In the genomic region with DNA sequence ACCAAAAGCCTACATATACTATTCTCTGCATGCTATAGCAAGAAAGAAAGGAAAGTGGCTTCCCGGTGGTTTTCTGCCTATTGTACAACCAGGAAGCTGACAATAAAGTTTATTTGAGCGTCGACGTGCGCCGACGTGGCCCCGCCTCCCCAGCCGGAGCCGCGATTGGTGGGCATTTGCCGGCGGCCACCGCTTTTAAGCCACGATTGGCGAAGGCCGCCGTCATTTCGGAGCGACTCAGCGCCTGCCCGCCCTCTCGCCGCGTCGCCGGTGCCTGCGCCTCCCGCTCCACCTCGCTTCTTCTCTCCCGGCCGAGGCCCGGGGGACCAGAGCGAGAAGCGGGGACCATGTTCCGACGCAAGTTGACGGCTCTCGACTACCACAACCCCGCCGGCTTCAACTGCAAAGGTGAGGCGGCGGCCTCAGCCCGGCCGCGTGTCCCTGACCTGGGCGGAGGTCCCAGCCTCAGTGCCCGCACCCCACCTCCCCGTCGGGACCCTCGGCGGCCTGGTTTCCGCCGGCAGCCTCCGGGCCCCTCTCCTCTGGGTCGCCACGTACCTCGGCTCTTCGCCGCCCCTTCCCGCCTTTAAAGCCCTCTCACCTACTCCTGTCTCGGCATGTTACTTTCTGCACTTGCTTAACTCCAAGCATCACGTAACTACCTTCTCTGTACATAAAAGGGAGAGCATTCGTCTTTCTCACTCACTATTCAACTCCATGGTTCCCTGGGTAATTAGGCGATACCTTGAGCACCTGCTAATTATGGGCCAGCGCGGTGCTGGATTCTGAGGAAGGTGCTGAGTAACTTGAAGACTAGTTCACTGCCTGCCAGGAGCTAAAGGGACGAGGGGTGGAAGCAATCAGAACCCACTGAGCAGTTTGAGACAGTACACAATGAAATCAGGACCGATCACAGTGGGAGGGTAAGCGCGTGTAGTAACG, we compare ENCODE assay signal across 8 cellular contexts. TPM values are rescaled to one million over a fixed set of nuclear protein-coding genes. Genes with fewer than 3 reads are reported as not detected.
A peak's percentile ranks its signal among the peaks of the same experiment; 100 is the strongest.
DNase-seq lines count a peak whose midpoint lies in the region; FAIRE-seq and TF ChIP-seq lines count a peak whose summit lies in the region.

A gene (plus strand): TSS at position 254 of the 942 bp plus-strand sequence. CDS start 94 bp downstream, at position 348.

- TF ChIP-seq RAD21 in H1 (IDR thresholded peaks at IDR 0.05 in 1 of 2, conservative IDR thresholded peaks at IDR 0.05 in 1 of 2; ENCODE audit: low read depth in 2 of 2, low read length in 2 of 2): no peak

- peak within 1 kb of the TSS; percentile 94 for H2AFZ ChIP-seq in H1 (ENCODE audit: low read length)

- peak within 1 kb of the TSS; percentile 86 to 94 (median 92) for H3K9ac ChIP-seq in H1 (replicated peaks in 1 of 4; ENCODE audit: extremely low read depth in 1 of 4, low read depth in 3 of 4, low read length in 3 of 4)
- peak within 1 kb of the TSS; percentile 83 for H3K9ac ChIP-seq in mesendoderm (ENCODE audit: low read length)

- H2AK5ac ChIP-seq in H1 (ENCODE audit: low read depth, low read length) (no peak within 1 kb of the TSS; the same call in 1 of the 2 replicates), mesendoderm (ENCODE audit: low read length) (no peak within 1 kb of the TSS)

- 1% methylated on average over 69 of the region's 72 CpGs; no CpG with 5 or more reads in 1 of the 2 experiments for WGBS in H1 (ENCODE audit: extremely low coverage in 1 of 2, insufficient coverage in 1 of 2, insufficient read length in 1 of 2, insufficient replicate concordance in 2 of 2, low coverage in 1 of 2, low lambda C conversion rate in 2 of 2, missing lambda C conversion rate in 1 of 2), 2 experiments
- WGBS in mesendoderm (ENCODE audit: extremely low coverage, insufficient coverage, low lambda C conversion rate): no CpG with 5 or more reads among the region's 72 CpGs

- H3K36me3 ChIP-seq in H1 (ENCODE audit: control insufficient read depth in 2 of 4, insufficient read depth in 4 of 4, low read length in 3 of 4) (peaks cover 5 to 28% (median 17%) of the 10 kb centered on the region in 4 experiments; a peak in 6 of 8 replicates), mesendoderm (ENCODE audit: control insufficient read depth, insufficient read depth, low read length) (no peaks in the 10 kb centered on the region)

- POLR2A ChIA-PET in H1 (lab: Charles Lee; ENCODE audit: partially characterized antibody): interaction anchor here (0.8 to 1.5 kb wide), 4 partner anchors 11 to 210 kb away, joined by 3 to 6 read pairs (median 4); a partner anchor contains a TSS

- CTCF ChIA-PET in H1 (lab: Charles Lee; ENCODE audit: partially characterized antibody): interaction anchor here (1.0 to 1.8 kb wide), 2 partner anchors 9 to 26 kb away, joined by 3 to 5 read pairs; no protein-coding TSS in a partner anchor

- DNase-seq in COLO668 (lab: John Stamatoyannopoulos, UW; ENCODE audit: unreplicated experiment): peak; percentile 98
- peak; percentile 94 for DNase-seq in GM20000 (ENCODE audit: low spot score)
- DNase-seq in HT-29 (ENCODE audit: low spot score): peak; percentile 78
- DNase-seq in NOMO-1 (lab: John Stamatoyannopoulos, UW; ENCODE audit: unreplicated experiment in 2 of 2): peak; percentile 91 to 97
- DNase-seq in activated CD8-positive, alpha-beta memory T cell treated with anti-CD3 and anti-CD28 coated beads for 48 hours (ENCODE audit: low read depth in 2 of 3, low spot score in 2 of 3): peak; percentile 76 to 84 (median 79)
- peak; percentile 68 to 91 for DNase-seq in H1 (ENCODE audit: low read depth in 1 of 2, low spot score in 2 of 2)
- DNase-seq in mesendoderm: peak; percentile 94
- DNase-seq in stimulated activated CD8-positive, alpha-beta memory T cell treated with anti-CD3 and anti-CD28 coated beads, Interleukin-15, amount 100 ng/mL, for 1 hour (ENCODE audit: low read depth): peak; percentile 76

- peak; percentile 77 to 96 for TF ChIP-seq POLR2A in H1 (IDR thresholded peaks at IDR 0.05; ENCODE audit: control extremely low read depth in 1 of 2, low read depth in 2 of 2, low read length in 2 of 2)

- H3K4me1 ChIP-seq in H1 (replicated peaks in 1 of 4; ENCODE audit: control insufficient read depth in 3 of 4, insufficient read depth in 4 of 4, low read length in 3 of 4) (peaks cover 0 to 2% (median 0%) of the 10 kb centered on the region in 4 experiments; a peak in 2 of 7 replicates), mesendoderm (ENCODE audit: control insufficient read depth, low read depth, low read length) (no peaks in the 10 kb centered on the region)

- peak within 1 kb of the TSS; percentile 69 for H3K4ac ChIP-seq in H1 (replicated peaks; ENCODE audit: insufficient read length, low read depth, low read length)
- H3K4ac ChIP-seq in mesendoderm (ENCODE audit: low read depth, low read length): no peak within 1 kb of the TSS

- H3K4me2 ChIP-seq in H1 (ENCODE audit: insufficient read depth in 1 of 2, low read depth in 2 of 2, low read length in 2 of 2) (peak within 1 kb of the TSS; percentile 84 to 88), mesendoderm (ENCODE audit: low read length) (peak within 1 kb of the TSS; percentile 86)

- TF ChIP-seq EP300 in H1 (IDR thresholded peaks at IDR 0.05; ENCODE audit: borderline replicate concordance in 1 of 2, low read depth in 2 of 2, low read length in 2 of 2): peak in 1 of 2 experiments; percentile 58; a peak in 1 of 3 replicates

- H3K18ac ChIP-seq in H1 (ENCODE audit: extremely low read depth, low read length) (peak within 1 kb of the TSS; percentile 55; the same call in 1 of the 2 replicates), mesendoderm (ENCODE audit: low read length) (peak within 1 kb of the TSS; percentile 21)

- H3K79me1 ChIP-seq in H1 (ENCODE audit: low read depth, low read length): no peaks in the 10 kb centered on the region
- H3K79me1 ChIP-seq in mesendoderm (ENCODE audit: low read length): peaks cover 2% of the 10 kb centered on the region

- peak within 1 kb of the TSS; percentile 89 for H4K5ac ChIP-seq in H1 (ENCODE audit: insufficient read length, low read depth, low read length)
- peak within 1 kb of the TSS; percentile 77 for H4K5ac ChIP-seq in mesendoderm (ENCODE audit: low read length)

- H3K79me2 ChIP-seq in H1 (ENCODE audit: control insufficient read depth in 1 of 2, insufficient read depth in 2 of 2, low read length in 2 of 2): peaks cover 11 to 45% of the 10 kb centered on the region in 2 experiments
- H3K79me2 ChIP-seq in mesendoderm (ENCODE audit: control insufficient read depth, insufficient read depth, low read length): peaks cover 13% of the 10 kb centered on the region

- FAIRE-seq in H1 (lab: Jason Lieb, UNC): no peak

- peak within 1 kb of the TSS; percentile 94 to 97 (median 97) for H3K4me3 ChIP-seq in H1 (ENCODE audit: extremely low read depth in 1 of 4, insufficient read depth in 2 of 4, low read depth in 3 of 4, low read length in 4 of 4)
- peak within 1 kb of the TSS; percentile 67 for H3K4me3 ChIP-seq in mesendoderm (ENCODE audit: low read length)

- H3K27ac ChIP-seq in H1 (ENCODE audit: low read depth, low read length) (peak within 1 kb of the TSS; percentile 85), mesendoderm (ENCODE audit: low read depth, low read length) (peak within 1 kb of the TSS; percentile 62)

- peak within 1 kb of the TSS; percentile 12 for H3K14ac ChIP-seq in H1 (ENCODE audit: insufficient read length)

- H2BK5ac ChIP-seq in H1 (ENCODE audit: low read depth, low read length) (peak within 1 kb of the TSS; percentile 87), mesendoderm (ENCODE audit: low read length) (no peak within 1 kb of the TSS)

- H3K56ac ChIP-seq in H1 (replicated peaks; ENCODE audit: insufficient read length, low read depth, low read length) (peak within 1 kb of the TSS; percentile 59), mesendoderm (ENCODE audit: low read length) (peak within 1 kb of the TSS; percentile 97)

- H4K91ac ChIP-seq in H1 (replicated peaks; ENCODE audit: insufficient read length, low read length): peak within 1 kb of the TSS; percentile 34

- H4K8ac ChIP-seq in H1 (ENCODE audit: extremely low read depth, insufficient read depth, low read length) (peak within 1 kb of the TSS; percentile 93), mesendoderm (ENCODE audit: low read depth, low read length) (no peak within 1 kb of the TSS)

- H2BK120ac ChIP-seq in H1 (replicated peaks; ENCODE audit: low read depth, low read length) (peak within 1 kb of the TSS; percentile 28), mesendoderm (ENCODE audit: low read depth, low read length) (no peak within 1 kb of the TSS)

- H3K23me2 ChIP-seq in H1 (ENCODE audit: low read depth, low read length): peaks cover 11% of the 10 kb centered on the region

- no peak within 1 kb of the TSS for H2BK20ac ChIP-seq in H1 (ENCODE audit: low read length)

- H3K27me3 ChIP-seq in H1 (replicated peaks in 1 of 4; ENCODE audit: control insufficient read depth in 3 of 4, extremely low read depth in 1 of 4, insufficient read depth in 3 of 4, low read length in 3 of 4): no peaks in the 10 kb centered on the region; a peak in 1 of 7 replicates
- no peaks in the 10 kb centered on the region for H3K27me3 ChIP-seq in mesendoderm (ENCODE audit: insufficient read depth, low read length, poor library complexity)

- 0 out of 2 replicates have a peak within 1 kb of the TSS, but pooled peaks have one; percentile 12 for H2BK15ac ChIP-seq in H1 (ENCODE audit: low read length)
- no peak within 1 kb of the TSS for H2BK15ac ChIP-seq in mesendoderm (replicated peaks; ENCODE audit: low read depth)

- peaks cover 4 to 6% of the 10 kb centered on the region in 2 experiments for H4K20me1 ChIP-seq in H1 (replicated peaks in 1 of 2; ENCODE audit: control insufficient read depth in 1 of 2, insufficient read depth in 2 of 2, low read length in 2 of 2)

- H3K23ac ChIP-seq in H1 (ENCODE audit: insufficient read length): no peak within 1 kb of the TSS
- no peak within 1 kb of the TSS for H3K23ac ChIP-seq in mesendoderm (ENCODE audit: low read length)

- TF ChIP-seq CTCF in GM20000 (IDR thresholded peaks at IDR 0.05; ENCODE audit: extremely low read depth, missing control alignments) (no peak), H1 (IDR thresholded peaks at IDR 0.05; ENCODE audit: control extremely low read depth in 1 of 3, insufficient read depth in 1 of 3, low read depth in 1 of 3, low read length in 3 of 3) (no peak)

- H3K9me3 ChIP-seq in H1 (ENCODE audit: insufficient read depth in 2 of 2, low read depth in 1 of 2, low read length in 1 of 2): no peaks in the 10 kb centered on the region

- H2BK12ac ChIP-seq in H1 (ENCODE audit: low read depth, low read length): no peak within 1 kb of the TSS; the same call in 1 of the 2 replicates

RNA-seq across cellular contexts. Expression of the gene that starts here (rescaled TPM):
- 72.9 and 112 TPM in 2 replicates for total RNA-seq in HT-29 (2014; rRNA removed; shearing (Covaris generic))
- total RNA-seq in H1 (2021; fragmentation: NEBNext Ultra II Directional; extraction: Animal tissue kit (Norgen Biotek cat#: 25700)): 351 and 359 TPM in 2 replicates
- polyA plus RNA-seq in H1 (2011; rRNA removed): 60.2 and 149 TPM in 2 replicates
- polyA plus RNA-seq in H1 (2011; cell fraction: cytosol; rRNA removed): 163 TPM
- 147 TPM for polyA plus RNA-seq in H1 (2011; cell fraction: nucleus; rRNA removed)
- 416 to 484 TPM (median 426 TPM) in 4 replicates for polyA plus RNA-seq in H1 (2012, experiment 1 of 2)
- 40.5 TPM for polyA plus RNA-seq in H1 (2012, experiment 2 of 2)
- 576 TPM for polyA plus RNA-seq in H1 (2013, experiment 1 of 2)
- polyA plus RNA-seq in H1 (2013, experiment 2 of 2): 647 TPM
- polyA minus RNA-seq in H1 (2011; rRNA and poly(A)+ RNA removed): 86.2 and 119 TPM in 2 replicates
- polyA minus RNA-seq in H1 (2011; cell fraction: cytosol; rRNA and poly(A)+ RNA removed): 237 TPM
- 103 TPM for polyA minus RNA-seq in H1 (2011; cell fraction: nucleus; rRNA and poly(A)+ RNA removed)
- polyA plus RNA-seq in mesendoderm (2013, experiment 1 of 2): 801 TPM
- polyA plus RNA-seq in mesendoderm (2013, experiment 2 of 2): 797 TPM

Comparison
In these comparisons a context has a peak if more than half of its experiments do, and no peak if none do; other contexts are left out.
1. Peak in every context shown above with its lines: DNase-seq, H3K4me3 ChIP-seq and H3K27ac ChIP-seq.